Comparison of ENCODE assay signal across 2 cellular contexts in genomic region chr1:151714820-151715725, GRCh38.
TF ChIP-seq lines count a peak whose summit lies in the region.

No MANE protein-coding gene starts in this region.

TF ChIP-seq in HEK293, 187 proteins besides CTCF, POLR2A, EP300 and RAD21:
- no peak for TF ChIP-seq ZNF394 (tag by site-specific recombination; IDR thresholded peaks at IDR 0.05; ENCODE audit: borderline replicate concordance)
- TF ChIP-seq, protein P1, sequence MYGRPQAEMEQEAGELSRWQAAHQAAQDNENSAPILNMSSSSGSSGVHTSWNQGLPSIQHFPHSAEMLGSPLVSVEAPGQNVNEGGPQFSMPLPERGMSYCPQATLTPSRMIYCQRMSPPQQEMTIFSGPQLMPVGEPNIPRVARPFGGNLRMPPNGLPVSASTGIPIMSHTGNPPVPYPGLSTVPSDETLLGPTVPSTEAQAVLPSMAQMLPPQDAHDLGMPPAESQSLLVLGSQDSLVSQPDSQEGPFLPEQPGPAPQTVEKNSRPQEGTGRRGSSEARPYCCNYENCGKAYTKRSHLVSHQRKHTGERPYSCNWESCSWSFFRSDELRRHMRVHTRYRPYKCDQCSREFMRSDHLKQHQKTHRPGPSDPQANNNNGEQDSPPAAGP (tag by site-specific recombination; IDR thresholded peaks at IDR 0.05) = no peak
- no peak for TF ChIP-seq ZNF391 (tag by site-specific recombination; IDR thresholded peaks at IDR 0.05; ENCODE audit: borderline replicate concordance, low read depth)
- TF ChIP-seq EGR2 (tag by site-specific recombination; IDR thresholded peaks at IDR 0.05; ENCODE audit: low read depth) = peak; percentile 51; the same call in 1 of the 2 replicates
- no peak for TF ChIP-seq ZBTB21 (tag by site-specific recombination; IDR thresholded peaks at IDR 0.05)
- peak; percentile 91 for TF ChIP-seq PRDM1 (tag by site-specific recombination; IDR thresholded peaks at IDR 0.05)
- 0 out of 2 replicates have a peak, but pooled peaks have one; percentile 24 for TF ChIP-seq ZNF366 (tag by site-specific recombination; conservative IDR thresholded peaks at IDR 0.05)
- no peak for TF ChIP-seq ZBTB17 (tag by site-specific recombination; IDR thresholded peaks at IDR 0.05)
- TF ChIP-seq ZFHX2 (tag by site-specific recombination; conservative IDR thresholded peaks at IDR 0.05) = peak; percentile 59
- TF ChIP-seq REST (tag by site-specific recombination; IDR thresholded peaks at IDR 0.05) = peak; percentile 72
- TF ChIP-seq, protein P2, sequence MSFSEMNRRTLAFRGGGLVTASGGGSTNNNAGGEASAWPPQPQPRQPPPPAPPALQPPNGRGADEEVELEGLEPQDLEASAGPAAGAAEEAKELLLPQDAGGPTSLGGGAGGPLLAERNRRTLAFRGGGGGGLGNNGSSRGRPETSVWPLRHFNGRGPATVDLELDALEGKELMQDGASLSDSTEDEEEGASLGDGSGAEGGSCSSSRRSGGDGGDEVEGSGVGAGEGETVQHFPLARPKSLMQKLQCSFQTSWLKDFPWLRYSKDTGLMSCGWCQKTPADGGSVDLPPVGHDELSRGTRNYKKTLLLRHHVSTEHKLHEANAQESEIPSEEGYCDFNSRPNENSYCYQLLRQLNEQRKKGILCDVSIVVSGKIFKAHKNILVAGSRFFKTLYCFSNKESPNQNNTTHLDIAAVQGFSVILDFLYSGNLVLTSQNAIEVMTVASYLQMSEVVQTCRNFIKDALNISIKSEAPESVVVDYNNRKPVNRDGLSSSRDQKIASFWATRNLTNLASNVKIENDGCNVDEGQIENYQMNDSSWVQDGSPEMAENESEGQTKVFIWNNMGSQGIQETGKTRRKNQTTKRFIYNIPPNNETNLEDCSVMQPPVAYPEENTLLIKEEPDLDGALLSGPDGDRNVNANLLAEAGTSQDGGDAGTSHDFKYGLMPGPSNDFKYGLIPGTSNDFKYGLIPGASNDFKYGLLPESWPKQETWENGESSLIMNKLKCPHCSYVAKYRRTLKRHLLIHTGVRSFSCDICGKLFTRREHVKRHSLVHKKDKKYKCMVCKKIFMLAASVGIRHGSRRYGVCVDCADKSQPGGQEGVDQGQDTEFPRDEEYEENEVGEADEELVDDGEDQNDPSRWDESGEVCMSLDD (tag by site-specific recombination; IDR thresholded peaks at IDR 0.05) = no peak

TF ChIP-seq in GM12878, 131 proteins besides CTCF, POLR2A, EP300 and RAD21:
- TF ChIP-seq SIX5 (IDR thresholded peaks at IDR 0.05; ENCODE audit: low read depth, low read length, severe bottlenecking) = no peak
- TF ChIP-seq REST (IDR thresholded peaks at IDR 0.05; ENCODE audit: low read depth, low read length) = peak; percentile 45; the same call in 1 of the 2 replicates
- no peak for TF ChIP-seq TCF3 (IDR thresholded peaks at IDR 0.05; ENCODE audit: borderline replicate concordance, insufficient read depth, low read depth, low read length)
